10 cellular contexts compared by ENCODE assay signal in genomic region chr1:39189592-39190041, GRCh38. TPM values are rescaled to one million over a fixed set of nuclear protein-coding genes. Genes with fewer than 3 reads are reported as not detected.
DNase-seq lines count a peak whose midpoint lies in the region; ATAC-seq and TF ChIP-seq lines count a peak whose summit lies in the region.
"Had no signal": no experiment of that assay in that cellular context is flagged by ENCODE, and none has a peak within 500 bp of the region (broad histone marks: within the 10 kb centered on the region; RNA-seq: fewer than 3 reads in every experiment).

No MANE protein-coding gene starts in this region.

- H3K9me3 ChIP-seq in tibial artery = no peaks in the 10 kb centered on the region

- no peak for ATAC-seq in activated CD8-positive, alpha-beta T cell treated with anti-CD3 and anti-CD28 coated beads for 36 hours
- no peak for ATAC-seq in GM19023 (IDR thresholded peaks at IDR 0.05; ENCODE audit: unreplicated experiment)

- intact Hi-C loops in activated naive CD4-positive, alpha-beta T cell treated with anti-CD3 and anti-CD28 coated beads for 36 hours (cut with micrococcal nuclease) = loop anchor here (5.0 to 10.0 kb wide), 3 partner anchors 187 to 1495 kb away; partner anchors contain the start of gene CDCA8
- intact Hi-C loops in activated CD8-positive, alpha-beta T cell treated with anti-CD3 and anti-CD28 coated beads for 36 hours (cut with micrococcal nuclease) = loop anchor here (5.0 to 10.0 kb wide), 2 partner anchors 87 to 215 kb away; no protein-coding TSS in a partner anchor
- intact Hi-C loops in tibial artery (cut with DNase I; ENCODE audit: low total_unique reads) = loop anchor here (5.0 to 10.0 kb wide), 3 partner anchors 55 to 215 kb away; no protein-coding TSS in a partner anchor

- H3K4me3 ChIP-seq in tibial artery = no peak overlapping the region

- no peak for DNase-seq in activated naive CD4-positive, alpha-beta T cell treated with anti-CD3 and anti-CD28 coated beads, Interleukin-2, amount 10 ng/mL, durations not matched to agents 7 days and 5 days
- no peak for DNase-seq in activated naive CD4-positive, alpha-beta T cell treated with anti-CD3 and anti-CD28 coated beads for 36 hours
- no peak for DNase-seq in activated CD8-positive, alpha-beta T cell treated with anti-CD3 and anti-CD28 coated beads for 36 hours
- peak; percentile 46 for DNase-seq in hepatic stellate cell (ENCODE audit: low spot score)
- DNase-seq in tibial artery = no peak
- DNase-seq in stimulated activated naive CD4-positive, alpha-beta T cell (lab: John Stamatoyannopoulos, UW) = no peak
- DNase-seq in NCI-H1092 treated with DMSO at 0.1 percent for 48 hours (lab: John Stamatoyannopoulos, UW) = no peak
- DNase-seq: cortex of kidney, NCI-H82 had no signal

- TF ChIP-seq CTCF in activated CD8-positive, alpha-beta T cell treated with anti-CD3 and anti-CD28 coated beads for 36 hours (IDR thresholded peaks at IDR 0.05) = no peak
- no peak for TF ChIP-seq CTCF in tibial artery (IDR thresholded peaks at IDR 0.05)

- H3K4me1 ChIP-seq in tibial artery = peaks cover 0 to 70% (median 33%) of the 10 kb centered on the region in 4 donors

- H3K27me3 ChIP-seq in tibial artery = no peaks in the 10 kb centered on the region

- no peaks in the 10 kb centered on the region for H3K9me3 Mint-ChIP-seq in activated naive CD4-positive, alpha-beta T cell treated with anti-CD3 and anti-CD28 coated beads, Interleukin-2, amount 10 ng/mL, durations not matched to agents 7 days and 5 days
- H3K9me3 Mint-ChIP-seq in activated naive CD4-positive, alpha-beta T cell treated with anti-CD3 and anti-CD28 coated beads for 36 hours = no peaks in the 10 kb centered on the region
- no peaks in the 10 kb centered on the region for H3K9me3 Mint-ChIP-seq in activated CD8-positive, alpha-beta T cell treated with anti-CD3 and anti-CD28 coated beads for 36 hours

- H3K36me3 ChIP-seq in tibial artery = no peaks in the 10 kb centered on the region

- CTCF ChIA-PET in activated naive CD4-positive, alpha-beta T cell treated with anti-CD3 and anti-CD28 coated beads, Interleukin-2, amount 10 ng/mL, durations not matched to agents 7 days and 5 days (lab: Charles Lee) = interaction anchor here (0.6 to 8.1 kb wide), 6 partner anchors 15 to 154 kb away, joined by 3 to 208 read pairs (median 72); partner anchors contain the start of gene MACF1
- CTCF ChIA-PET in activated naive CD4-positive, alpha-beta T cell treated with anti-CD3 and anti-CD28 coated beads for 36 hours (lab: Charles Lee) = interaction anchor here (0.6 to 6.8 kb wide), 6 partner anchors 11 to 221 kb away, joined by 3 to 55 read pairs (median 20); no protein-coding TSS in a partner anchor
- CTCF ChIA-PET in activated CD8-positive, alpha-beta T cell treated with anti-CD3 and anti-CD28 coated beads for 36 hours (lab: Charles Lee) = interaction anchor here (1.0 to 13.3 kb wide), 8 partner anchors 8 to 90 kb away, joined by 3 to 371 read pairs (median 42); partner anchors contain the start of gene MACF1

- peaks cover 85% of the 10 kb centered on the region for H3K4me1 Mint-ChIP-seq in activated naive CD4-positive, alpha-beta T cell treated with anti-CD3 and anti-CD28 coated beads, Interleukin-2, amount 10 ng/mL, durations not matched to agents 7 days and 5 days
- peaks cover 86% of the 10 kb centered on the region for H3K4me1 Mint-ChIP-seq in activated naive CD4-positive, alpha-beta T cell treated with anti-CD3 and anti-CD28 coated beads for 36 hours (ENCODE audit: low read depth)
- peaks cover 77% of the 10 kb centered on the region for H3K4me1 Mint-ChIP-seq in activated CD8-positive, alpha-beta T cell treated with anti-CD3 and anti-CD28 coated beads for 36 hours (ENCODE audit: low read depth)

- H3K27me3 Mint-ChIP-seq in activated naive CD4-positive, alpha-beta T cell treated with anti-CD3 and anti-CD28 coated beads, Interleukin-2, amount 10 ng/mL, durations not matched to agents 7 days and 5 days = no peaks in the 10 kb centered on the region
- H3K27me3 Mint-ChIP-seq in activated naive CD4-positive, alpha-beta T cell treated with anti-CD3 and anti-CD28 coated beads for 36 hours (ENCODE audit: low read depth) = no peaks in the 10 kb centered on the region
- H3K27me3 Mint-ChIP-seq in activated CD8-positive, alpha-beta T cell treated with anti-CD3 and anti-CD28 coated beads for 36 hours = no peaks in the 10 kb centered on the region

- H3K27ac ChIP-seq in tibial artery = peak overlapping the region; percentile 23 to 79

- H3K27ac Mint-ChIP-seq in activated naive CD4-positive, alpha-beta T cell treated with anti-CD3 and anti-CD28 coated beads, Interleukin-2, amount 10 ng/mL, durations not matched to agents 7 days and 5 days = peak overlapping the region; percentile 47
- no peak overlapping the region for H3K27ac Mint-ChIP-seq in activated naive CD4-positive, alpha-beta T cell treated with anti-CD3 and anti-CD28 coated beads for 36 hours
- H3K27ac Mint-ChIP-seq in activated CD8-positive, alpha-beta T cell treated with anti-CD3 and anti-CD28 coated beads for 36 hours = peak overlapping the region; percentile 89

- POLR2A ChIA-PET in activated CD8-positive, alpha-beta T cell treated with anti-CD3 and anti-CD28 coated beads for 36 hours (lab: Charles Lee) = interaction anchor here (1.0 to 2.4 kb wide), 2 partner anchors 16 to 64 kb away, joined by 3 to 13 read pairs; partner anchors contain the start of gene MACF1

- H3K36me3 Mint-ChIP-seq in activated naive CD4-positive, alpha-beta T cell treated with anti-CD3 and anti-CD28 coated beads, Interleukin-2, amount 10 ng/mL, durations not matched to agents 7 days and 5 days = no peaks in the 10 kb centered on the region
- no peaks in the 10 kb centered on the region for H3K36me3 Mint-ChIP-seq in activated naive CD4-positive, alpha-beta T cell treated with anti-CD3 and anti-CD28 coated beads for 36 hours (ENCODE audit: low read depth)
- H3K36me3 Mint-ChIP-seq in activated CD8-positive, alpha-beta T cell treated with anti-CD3 and anti-CD28 coated beads for 36 hours (ENCODE audit: low read depth) = peaks cover 2% of the 10 kb centered on the region

- H3K4me3 Mint-ChIP-seq in activated naive CD4-positive, alpha-beta T cell treated with anti-CD3 and anti-CD28 coated beads, Interleukin-2, amount 10 ng/mL, durations not matched to agents 7 days and 5 days = no peak overlapping the region
- no peak overlapping the region for H3K4me3 Mint-ChIP-seq in activated naive CD4-positive, alpha-beta T cell treated with anti-CD3 and anti-CD28 coated beads for 36 hours
- H3K4me3 Mint-ChIP-seq in activated CD8-positive, alpha-beta T cell treated with anti-CD3 and anti-CD28 coated beads for 36 hours = no peak overlapping the region

RNA-seq across cellular contexts. Expression of gene MACF1, which starts 14.9 kb away (rescaled TPM):
- 100 to 1,000 TPM; 174 to 179 TPM for total RNA-seq in activated naive CD4-positive, alpha-beta T cell treated with anti-CD3 and anti-CD28 coated beads for 36 hours
- total RNA-seq in activated CD8-positive, alpha-beta T cell treated with anti-CD3 and anti-CD28 coated beads for 36 hours = 100 to 1,000 TPM; 201 to 215 TPM
